Comparison of ENCODE assay signal across 22 cellular contexts in genomic region chr7:35613150-35613549, GRCh38.
DNase-seq lines count a peak whose midpoint lies in the region; ATAC-seq and TF ChIP-seq lines count a peak whose summit lies in the region.
"Had no signal": no experiment of that assay in that cellular context is flagged by ENCODE, and none has a peak within 500 bp of the region (broad histone marks: within the 10 kb centered on the region; RNA-seq: fewer than 3 reads in every experiment).

No MANE protein-coding gene starts in this region.

- TF ChIP-seq CTCF in choroid plexus epithelial cell (conservative IDR thresholded peaks at IDR 0.05; ENCODE audit: low read depth, low read length) (no peak), gastrocnemius medialis (IDR thresholded peaks at IDR 0.05 in 4 of 5, conservative IDR thresholded peaks at IDR 0.05 in 1 of 5) (no peak)

- H3K9me3 ChIP-seq in MG63 (no peaks in the 10 kb centered on the region), gastrocnemius medialis (no peaks in the 10 kb centered on the region)
- H3K9me3 ChIP-seq: BE2C, Caco-2, SK-N-SH had no signal

- no peaks in the 10 kb centered on the region for H3K27me3 ChIP-seq in rectal smooth muscle tissue (ENCODE audit: control insufficient read depth, insufficient read depth, low read length)
- no peaks in the 10 kb centered on the region for H3K27me3 ChIP-seq in MG63
- no peaks in the 10 kb centered on the region for H3K27me3 ChIP-seq in gastrocnemius medialis
- H3K27me3 ChIP-seq: BE2C had no signal

- H3K36me3 ChIP-seq in rectal smooth muscle tissue (ENCODE audit: control insufficient read depth, insufficient read depth, low read length): no peaks in the 10 kb centered on the region
- H3K36me3 ChIP-seq in MG63: no peaks in the 10 kb centered on the region
- H3K36me3 ChIP-seq in gastrocnemius medialis: no peaks in the 10 kb centered on the region
- H3K36me3 ChIP-seq: BE2C had no signal

- H3K4me3 ChIP-seq in choroid plexus epithelial cell (ENCODE audit: low read depth, low read length): no peak overlapping the region
- H3K4me3 ChIP-seq in rectal smooth muscle tissue (ENCODE audit: low read length): no peak overlapping the region
- no peak overlapping the region for H3K4me3 ChIP-seq in MG63
- H3K4me3 ChIP-seq in gastrocnemius medialis: no peak overlapping the region
- H3K4me3 ChIP-seq: GM23338 had no signal

- TF ChIP-seq POLR2A in gastrocnemius medialis (IDR thresholded peaks at IDR 0.05): no peak

- H3K4me1 ChIP-seq in rectal smooth muscle tissue (ENCODE audit: control insufficient read depth, insufficient read depth, low read length) (peaks cover 14% of the 10 kb centered on the region), gastrocnemius medialis (peaks cover 0 to 6% of the 10 kb centered on the region in 2 donors)
- H3K4me1 ChIP-seq: BE2C, Caco-2 had no signal

- intact Hi-C loops in gastrocnemius medialis (cut with DNase I; ENCODE audit: low total_unique reads): no loop called here

- no peak for ATAC-seq in left lobe of liver
- no peak for ATAC-seq in gastrocnemius medialis
- ATAC-seq: GM23338, PC-3 had no signal

- DNase-seq in NCI-H345 (lab: John Stamatoyannopoulos, UW) (peak; percentile 13), NCI-H345 treated with DMSO at 0.1 percent for 48 hours (lab: John Stamatoyannopoulos, UW; ENCODE audit: unreplicated experiment) (no peak), NCI-H146 (lab: John Stamatoyannopoulos, UW) (peak; percentile 89), choroid plexus epithelial cell (ENCODE audit: low read depth) (peak; percentile 61), MG63 (no peak), left lobe of liver (ENCODE audit: low spot score) (no peak), gastrocnemius medialis (no peak)
- DNase-seq: BE2C; Caco-2; CD4-positive, CD25-positive, alpha-beta regulatory T cell; HCEC 1CT; NCI-H1105 treated with DMSO at 0.1 percent for 48 hours; NCI-H187 treated with DMSO at 0.1 percent for 48 hours; NCI-H226; NCI-H748 treated with DMSO at 0.1 percent for 48 hours; PC-3; RPMI8226; SHP77 treated with DMSO at 0.1 percent for 48 hours; SK-N-SH had no signal

- H3K27ac ChIP-seq in rectal smooth muscle tissue (ENCODE audit: low read depth, low read length) (peak overlapping the region; percentile 43), gastrocnemius medialis (no peak overlapping the region)
- H3K27ac ChIP-seq: 22Rv1 had no signal

- no peak overlapping the region for H3K9ac ChIP-seq in rectal smooth muscle tissue (ENCODE audit: low read length)
- H3K9ac ChIP-seq: SK-N-SH had no signal

- in situ Hi-C loops in gastrocnemius medialis (cut with MboI; ENCODE audit: low sequenced_read_pairs in 4 of 4): no loop called here

Comparison
In these comparisons a context has a peak if more than half of its experiments do, and no peak if none do; other contexts are left out.
1. DNase-seq: peak in NCI-H345 (single experiment), NCI-H146 (single experiment) and choroid plexus epithelial cell (single experiment); none in NCI-H345 treated with DMSO at 0.1 percent for 48 hours (single experiment), MG63 (single experiment), left lobe of liver (single experiment) and gastrocnemius medialis (0 of 2).